In the genomic region with DNA sequence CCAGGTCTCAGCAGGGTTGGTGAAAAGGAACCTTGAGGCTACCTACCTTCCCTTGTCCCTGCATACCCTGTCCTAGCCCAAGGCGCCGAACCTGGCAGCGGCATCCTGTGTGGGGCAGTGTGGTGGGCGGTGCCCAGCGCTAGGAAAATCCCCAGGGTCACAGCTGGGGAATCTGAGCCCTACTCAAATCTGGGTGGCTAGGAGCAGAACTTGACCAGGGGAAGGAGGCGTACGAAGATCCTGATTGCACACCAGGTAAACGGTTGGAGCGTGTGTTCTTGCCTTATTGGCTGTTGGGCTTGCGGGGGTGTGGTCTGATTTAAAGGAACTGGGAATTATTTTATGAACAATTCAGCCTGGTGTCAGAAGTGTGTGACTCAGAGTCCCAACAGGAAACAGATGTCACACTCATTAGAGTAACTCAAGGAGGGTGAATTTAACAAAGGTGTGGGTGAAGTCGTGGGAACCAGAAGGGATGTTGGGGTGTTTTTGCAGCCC, we compare ENCODE assay signal across 9 cellular contexts.
A peak's percentile ranks its signal among the peaks of the same experiment; 100 is the strongest.
DNase-seq lines count a peak whose midpoint lies in the region; ATAC-seq and TF ChIP-seq lines count a peak whose summit lies in the region.
"Had no signal": no experiment of that assay in that cellular context is flagged by ENCODE, and none has a peak within 500 bp of the region (broad histone marks: within the 10 kb centered on the region; RNA-seq: fewer than 3 reads in every experiment).

No MANE protein-coding gene starts in this region.

- intact Hi-C loops in left colon (cut with DNase I, micrococcal nuclease), result no loop called here

- POLR2A ChIA-PET in HEK293T (lab: Yijun Ruan, JAX), result no interaction called here

- H3K9me3 Mint-ChIP-seq in effector memory CD8-positive, alpha-beta T cell, result peaks cover 0 to 10% of the 10 kb centered on the region in 2 donors

- peaks cover 40 to 44% of the 10 kb centered on the region in 2 donors for H3K27me3 Mint-ChIP-seq in effector memory CD8-positive, alpha-beta T cell

- CTCF ChIA-PET in HEK293T (lab: Yijun Ruan, JAX), result no interaction called here

- DNase-seq in HEK293T (ENCODE audit: extremely low spot score) (peak; percentile 8), NCI-H69 (lab: John Stamatoyannopoulos, UW) (peak; percentile 49), left colon (peak; percentile 60 to 69), NCI-H146 (lab: John Stamatoyannopoulos, UW) (no peak), substantia nigra (lab: John Stamatoyannopoulos, UW) (no peak)
- DNase-seq in effector memory CD8-positive, alpha-beta T cell, result no peak
- DNase-seq: cortex of kidney had no signal

- no peak overlapping the region for H3K4me3 Mint-ChIP-seq in effector memory CD8-positive, alpha-beta T cell

- H3K27ac Mint-ChIP-seq in effector memory CD8-positive, alpha-beta T cell, result no peak overlapping the region

- ATAC-seq in GM18502 (IDR thresholded peaks at IDR 0.05; ENCODE audit: poor library complexity, unreplicated experiment), result peak; percentile 59
- ATAC-seq in left colon, result peak; percentile 82
- ATAC-seq in HG03108 (IDR thresholded peaks at IDR 0.05; ENCODE audit: unreplicated experiment), result no peak
- ATAC-seq in effector memory CD8-positive, alpha-beta T cell (replicated peaks), result no peak

- no peaks in the 10 kb centered on the region for H3K36me3 Mint-ChIP-seq in effector memory CD8-positive, alpha-beta T cell (ENCODE audit: insufficient read depth)

- H3K27ac ChIP-seq in substantia nigra (ENCODE audit: low read depth, low read length, poor library complexity, severe bottlenecking), result no peak overlapping the region

- H3K4me1 Mint-ChIP-seq in effector memory CD8-positive, alpha-beta T cell (ENCODE audit: low read depth in 2 of 2), result no peaks in the 10 kb centered on the region

TF ChIP-seq in HEK293T, 16 proteins besides CTCF, POLR2A, EP300 and RAD21:
- no peak for TF ChIP-seq FOXK2 (IDR thresholded peaks at IDR 0.05)
- TF ChIP-seq ARNT (IDR thresholded peaks at IDR 0.05), result no peak
- TF ChIP-seq ELF4 (IDR thresholded peaks at IDR 0.05), result no peak
- no peak for TF ChIP-seq FOXM1 (IDR thresholded peaks at IDR 0.05; ENCODE audit: borderline replicate concordance)
- TF ChIP-seq TARDBP (IDR thresholded peaks at IDR 0.05), result no peak
- TF ChIP-seq LEF1 (IDR thresholded peaks at IDR 0.05; ENCODE audit: borderline replicate concordance), result no peak
- no peak for TF ChIP-seq L3MBTL2 (conservative IDR thresholded peaks at IDR 0.05)
- TF ChIP-seq HDGF (IDR thresholded peaks at IDR 0.05; ENCODE audit: borderline replicate concordance), result no peak
- TF ChIP-seq SP1 (IDR thresholded peaks at IDR 0.05), result no peak
- no peak for TF ChIP-seq ZNF384 (IDR thresholded peaks at IDR 0.05)
- no peak for TF ChIP-seq CTBP1 (IDR thresholded peaks at IDR 0.05; ENCODE audit: borderline replicate concordance)
- TF ChIP-seq NFRKB (IDR thresholded peaks at IDR 0.05), result no peak
- TF ChIP-seq, protein P1, sequence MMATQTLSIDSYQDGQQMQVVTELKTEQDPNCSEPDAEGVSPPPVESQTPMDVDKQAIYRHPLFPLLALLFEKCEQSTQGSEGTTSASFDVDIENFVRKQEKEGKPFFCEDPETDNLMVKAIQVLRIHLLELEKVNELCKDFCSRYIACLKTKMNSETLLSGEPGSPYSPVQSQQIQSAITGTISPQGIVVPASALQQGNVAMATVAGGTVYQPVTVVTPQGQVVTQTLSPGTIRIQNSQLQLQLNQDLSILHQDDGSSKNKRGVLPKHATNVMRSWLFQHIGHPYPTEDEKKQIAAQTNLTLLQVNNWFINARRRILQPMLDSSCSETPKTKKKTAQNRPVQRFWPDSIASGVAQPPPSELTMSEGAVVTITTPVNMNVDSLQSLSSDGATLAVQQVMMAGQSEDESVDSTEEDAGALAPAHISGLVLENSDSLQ (IDR thresholded peaks at IDR 0.05), result no peak
- TF ChIP-seq FOXA1 (IDR thresholded peaks at IDR 0.05), result no peak

Comparison
In these comparisons a context has a peak if more than half of its experiments do, and no peak if none do; other contexts are left out.
1. ATAC-seq: peak in GM18502 (single experiment) and left colon (single experiment); none in HG03108 (single experiment) and effector memory CD8-positive, alpha-beta T cell (single experiment).
2. DNase-seq: peak in HEK293T (single experiment), NCI-H69 (single experiment) and left colon (2 of 2); none in effector memory CD8-positive, alpha-beta T cell (0 of 3), NCI-H146 (single experiment) and substantia nigra (0 of 49).